ENCODE assay signal across 28 cellular contexts in the genomic region with DNA sequence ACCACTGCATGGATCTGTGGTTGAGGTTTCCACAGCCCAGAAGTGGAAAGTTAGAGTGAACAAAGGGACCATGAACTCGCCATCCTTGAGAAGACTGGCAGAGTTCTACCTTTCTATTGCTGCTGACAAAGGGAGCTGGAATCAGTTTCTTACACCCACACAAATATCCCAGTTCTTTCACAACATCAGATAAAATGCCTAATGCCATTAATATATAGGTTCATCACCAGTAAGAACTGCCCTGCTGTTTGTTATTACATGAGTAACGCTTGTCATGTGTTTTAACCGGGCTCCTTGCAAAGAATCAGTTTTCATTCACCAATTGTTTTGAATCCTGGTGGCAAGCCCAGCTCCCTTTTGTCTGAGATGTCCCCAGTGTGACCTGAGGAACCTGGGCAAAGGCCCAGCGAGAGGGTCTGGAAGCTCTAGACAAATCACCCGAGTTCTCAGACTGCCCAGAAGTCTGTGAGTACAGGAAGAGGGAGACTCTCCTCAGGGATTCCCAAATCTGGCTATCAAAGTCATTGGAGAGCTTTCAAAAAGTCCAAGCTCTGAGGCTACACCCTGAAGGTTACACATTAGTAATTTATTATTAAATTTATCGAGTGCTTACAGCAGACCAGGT. TPM values are rescaled to one million over a fixed set of nuclear protein-coding genes. Genes with fewer than 3 reads are reported as not detected.
DNase-seq lines count a peak whose midpoint lies in the region; ATAC-seq, FAIRE-seq and TF ChIP-seq lines count a peak whose summit lies in the region.
"Had no signal": no experiment of that assay in that cellular context is flagged by ENCODE, and none has a peak within 500 bp of the region (broad histone marks: within the 10 kb centered on the region; RNA-seq: fewer than 3 reads in every experiment).

No MANE protein-coding gene starts in this region.

- H3K4me1 ChIP-seq in GM23248 (ENCODE audit: insufficient read depth) (peaks cover 15% of the 10 kb centered on the region), astrocyte (ENCODE audit: insufficient read depth, low read length) (peaks cover 1% of the 10 kb centered on the region), left ventricle myocardium inferior (peaks cover 21% of the 10 kb centered on the region), parathyroid adenoma (peaks cover 34% of the 10 kb centered on the region)
- H3K4me1 ChIP-seq: SJCRH30 had no signal

- H3K79me2 ChIP-seq in GM23248 (ENCODE audit: insufficient read depth), result no peaks in the 10 kb centered on the region
- H3K79me2 ChIP-seq in astrocyte (ENCODE audit: insufficient read depth, low read length), result no peaks in the 10 kb centered on the region
- H3K79me2 ChIP-seq in parathyroid adenoma, result no peaks in the 10 kb centered on the region

- H2AFZ ChIP-seq in GM23248, result peak overlapping the region; percentile 30; the same call in 1 of the 2 replicates
- no peak overlapping the region for H2AFZ ChIP-seq in astrocyte (ENCODE audit: low read depth, low read length)
- H2AFZ ChIP-seq in parathyroid adenoma, result peak overlapping the region; percentile 82

- no peaks in the 10 kb centered on the region for H3K9me3 Mint-ChIP-seq in astrocyte (ENCODE audit: unreplicated experiment)
- H3K9me3 Mint-ChIP-seq in natural killer cell treated with Interleukin-12 subunit alpha and Interleukin-12 subunit beta and Interleukin-15 and Interleukin-18, amount 100 ng/mL, for 72 hours, result no peaks in the 10 kb centered on the region
- H3K9me3 Mint-ChIP-seq: activated naive CD4-positive, alpha-beta T cell treated with anti-CD3 and anti-CD28 coated beads, Interleukin-2, amount 50 U/mL, for 24 hours; HFFc6; nephron progenitor cell; T-cell had no signal

- H3K27me3 ChIP-seq in GM23248 (replicated peaks; ENCODE audit: insufficient read depth) (no peaks in the 10 kb centered on the region), astrocyte (ENCODE audit: insufficient read depth, low read length) (peaks cover 4% of the 10 kb centered on the region), left ventricle myocardium inferior (ENCODE audit: low read depth) (no peaks in the 10 kb centered on the region), parathyroid adenoma (ENCODE audit: control insufficient read depth, insufficient read depth, low read length) (no peaks in the 10 kb centered on the region)
- H3K27me3 ChIP-seq: cardiac muscle cell, esophagus muscularis mucosa, gastroesophageal sphincter, left lung, sigmoid colon, SJCRH30, thyroid gland had no signal

- H3K4me1 Mint-ChIP-seq in astrocyte (ENCODE audit: low read depth, unreplicated experiment), result peaks cover 2% of the 10 kb centered on the region
- peaks cover 8% of the 10 kb centered on the region in 2 donors for H3K4me1 Mint-ChIP-seq in natural killer cell treated with Interleukin-12 subunit alpha and Interleukin-12 subunit beta and Interleukin-15 and Interleukin-18, amount 100 ng/mL, for 72 hours (ENCODE audit: low read depth in 2 of 2)

- no peaks in the 10 kb centered on the region for H3K9me2 ChIP-seq in GM23248 (ENCODE audit: insufficient read depth)

- H3K4me3 Mint-ChIP-seq in astrocyte (ENCODE audit: unreplicated experiment), result no peak overlapping the region
- H3K4me3 Mint-ChIP-seq in natural killer cell treated with Interleukin-12 subunit alpha and Interleukin-12 subunit beta and Interleukin-15 and Interleukin-18, amount 100 ng/mL, for 72 hours, result no peak overlapping the region
- H3K4me3 Mint-ChIP-seq: activated naive CD4-positive, alpha-beta T cell treated with anti-CD3 and anti-CD28 coated beads, Interleukin-2, amount 50 U/mL, for 24 hours; HFFc6; nephron progenitor cell had no signal

- ATAC-seq in GM18867 (IDR thresholded peaks at IDR 0.05; ENCODE audit: unreplicated experiment) (no peak), HG03521 (IDR thresholded peaks at IDR 0.05; ENCODE audit: unreplicated experiment) (no peak)
- ATAC-seq in natural killer cell treated with Interleukin-12 subunit alpha and Interleukin-12 subunit beta and Interleukin-15 and Interleukin-18, amount 100 ng/mL, for 72 hours, result no peak
- ATAC-seq: stimulated activated naive CD8-positive, alpha-beta T cell treated with anti-CD3 and anti-CD28 coated beads, Interleukin-15, Interleukin-2, amounts not matched to agents 100 U/mL and 50 U/mL, for 24 hours had no signal

- H3K9ac ChIP-seq in GM23248 (peak overlapping the region; percentile 39), astrocyte (ENCODE audit: low read length) (no peak overlapping the region), parathyroid adenoma (no peak overlapping the region)

- H3K36me3 ChIP-seq in GM23248 (ENCODE audit: low read depth) (no peaks in the 10 kb centered on the region), astrocyte (ENCODE audit: insufficient read depth, low read length) (no peaks in the 10 kb centered on the region), left ventricle myocardium inferior (no peaks in the 10 kb centered on the region), parathyroid adenoma (ENCODE audit: control insufficient read depth, insufficient read depth, low read length) (no peaks in the 10 kb centered on the region)
- H3K36me3 ChIP-seq: cardiac muscle cell, esophagus muscularis mucosa, gastroesophageal sphincter, left lung, sigmoid colon, SJCRH30, thyroid gland had no signal

- H3K36me3 Mint-ChIP-seq in astrocyte (ENCODE audit: low read depth, unreplicated experiment), result no peaks in the 10 kb centered on the region
- H3K36me3 Mint-ChIP-seq in natural killer cell treated with Interleukin-12 subunit alpha and Interleukin-12 subunit beta and Interleukin-15 and Interleukin-18, amount 100 ng/mL, for 72 hours, result no peaks in the 10 kb centered on the region
- H3K36me3 Mint-ChIP-seq: T-cell had no signal

- DNase-seq in GM23248, result peak; percentile 74
- peak; percentile 52 for DNase-seq in astrocyte (ENCODE audit: low read depth)
- DNase-seq in left ventricle myocardium inferior, result no peak
- no peak for DNase-seq in natural killer cell treated with Interleukin-12 subunit alpha and Interleukin-12 subunit beta and Interleukin-15 and Interleukin-18, amount 100 ng/mL, for 72 hours (ENCODE audit: low spot score)
- no peak for DNase-seq in NCI-H1105 (lab: John Stamatoyannopoulos, UW)
- DNase-seq: activated CD4-positive, alpha-beta T cell treated with anti-CD3 and anti-CD28 coated beads, Interleukin-2, amount 50 U/mL, for 48 hours; activated CD8-positive, alpha-beta memory T cell treated with anti-CD3 and anti-CD28 coated beads, Interleukin-2, amount 50 U/mL, for 4 hours; cortex of kidney; GOT3; HFFc6; Kasumi-1; left lung; NCI-H187; NCI-H526; nephron progenitor cell; sigmoid colon; SJCRH30; stimulated activated naive CD8-positive, alpha-beta T cell treated with anti-CD3 and anti-CD28 coated beads, Interleukin-15, Interleukin-2, amounts not matched to agents 100 U/mL and 50 U/mL, for 24 hours; T-cell; thyroid gland had no signal

- in situ Hi-C loops in GM23248 (cut with MboI), result loop anchor here (10.0 kb wide), 1 partner anchor 205 kb away; no protein-coding TSS in a partner anchor

- WGBS in GM23248 (ENCODE audit: low coverage in 1 of 2, low lambda C conversion rate in 2 of 2, missing lambda C conversion rate in 2 of 2), 2 experiments, result 25 to 32% methylated on average over 6 of the region's 6 CpGs

- TF ChIP-seq CTCF in astrocyte (IDR thresholded peaks at IDR 0.05; ENCODE audit: insufficient read depth, low read depth, low read length) (no peak), left ventricle myocardium inferior (IDR thresholded peaks at IDR 0.05; ENCODE audit: borderline replicate concordance) (no peak), parathyroid adenoma (IDR thresholded peaks at IDR 0.05) (no peak)

- H3K9me3 ChIP-seq in GM23248 (ENCODE audit: low read depth) (no peaks in the 10 kb centered on the region), astrocyte (ENCODE audit: insufficient read depth, low read depth, low read length) (no peaks in the 10 kb centered on the region), left ventricle myocardium inferior (replicated peaks) (no peaks in the 10 kb centered on the region), parathyroid adenoma (ENCODE audit: control insufficient read depth, low read length) (no peaks in the 10 kb centered on the region)
- H3K9me3 ChIP-seq: esophagus muscularis mucosa, gastroesophageal sphincter, left lung, sigmoid colon, SJCRH30, thyroid gland had no signal

- H3K4me2 ChIP-seq in GM23248 (ENCODE audit: unreplicated experiment), result peak overlapping the region; percentile 68
- H3K4me2 ChIP-seq in astrocyte (ENCODE audit: low read length), result no peak overlapping the region
- H3K4me2 ChIP-seq in parathyroid adenoma (ENCODE audit: low read length), result no peak overlapping the region

- no peak overlapping the region for H3K27ac Mint-ChIP-seq in astrocyte (ENCODE audit: unreplicated experiment)
- no peak overlapping the region for H3K27ac Mint-ChIP-seq in natural killer cell treated with Interleukin-12 subunit alpha and Interleukin-12 subunit beta and Interleukin-15 and Interleukin-18, amount 100 ng/mL, for 72 hours
- H3K27ac Mint-ChIP-seq: HFFc6, nephron progenitor cell, T-cell had no signal

- intact Hi-C loops in left ventricle myocardium inferior (cut with micrococcal nuclease), result loop anchor here (10.0 kb wide), 1 partner anchor 285 kb away; no protein-coding TSS in a partner anchor

- H3K4me3 ChIP-seq in GM23248 (0 out of 2 replicates have a peak overlapping the region, but pooled peaks have one; percentile 22), astrocyte (ENCODE audit: insufficient read depth, low read depth, low read length) (no peak overlapping the region), left ventricle myocardium inferior (no peak overlapping the region), parathyroid adenoma (ENCODE audit: low read depth, low read length) (peak overlapping the region; percentile 1)
- H3K4me3 ChIP-seq: cardiac muscle cell, esophagus muscularis mucosa, gastroesophageal sphincter, left lung, sigmoid colon, SJCRH30, thyroid gland had no signal

- H3K27ac ChIP-seq in GM23248, result peak overlapping the region; percentile 48
- no peak overlapping the region for H3K27ac ChIP-seq in astrocyte (ENCODE audit: low read depth, low read length)
- peak overlapping the region; percentile 67 for H3K27ac ChIP-seq in left ventricle myocardium inferior (replicated peaks)
- peak overlapping the region; percentile 78 for H3K27ac ChIP-seq in parathyroid adenoma
- H3K27ac ChIP-seq: cardiac muscle cell, sigmoid colon, SJCRH30, thyroid gland had no signal

- FAIRE-seq in astrocyte (lab: Jason Lieb, UNC), result no peak
- FAIRE-seq: RCC 7860 had no signal

- H3F3A ChIP-seq in GM23248 (ENCODE audit: insufficient read depth), result no peaks in the 10 kb centered on the region

- H4K20me1 ChIP-seq in GM23248 (ENCODE audit: insufficient read depth) (no peaks in the 10 kb centered on the region), astrocyte (ENCODE audit: insufficient read depth, low read length) (no peaks in the 10 kb centered on the region)

- H3K27me3 Mint-ChIP-seq in astrocyte (ENCODE audit: low read depth, unreplicated experiment), result peaks cover 11% of the 10 kb centered on the region
- H3K27me3 Mint-ChIP-seq in natural killer cell treated with Interleukin-12 subunit alpha and Interleukin-12 subunit beta and Interleukin-15 and Interleukin-18, amount 100 ng/mL, for 72 hours, result peaks cover 0 to 4% of the 10 kb centered on the region in 2 donors
- H3K27me3 Mint-ChIP-seq: activated naive CD4-positive, alpha-beta T cell treated with anti-CD3 and anti-CD28 coated beads, Interleukin-2, amount 50 U/mL, for 24 hours; T-cell had no signal

RNA-seq across cellular contexts. Expression of gene CD164, which starts 7.5 kb away (rescaled TPM):
- total RNA-seq in GM23248 (2014; rRNA removed; shearing (Covaris generic)), result 302 and 315 TPM in 2 replicates
- 437 and 441 TPM in 2 replicates for polyA plus RNA-seq in GM23248 (2016; fragmentation: Nextera tagmentation; extraction: Ambion mirVana)
- total RNA-seq in astrocyte, result 345 and 359 TPM in 2 replicates
- 93.3 TPM for total RNA-seq in left ventricle myocardium inferior
- total RNA-seq in natural killer cell treated with Interleukin-12 subunit alpha and Interleukin-12 subunit beta and Interleukin-15 and Interleukin-18, amount 100 ng/mL, for 72 hours, result 100 to 1,000 TPM; 165 to 300 TPM

RNA-seq across cellular contexts. Expression of gene PPIL6, which starts 50.7 kb away (rescaled TPM):
- 3.5 and 3.7 TPM in 2 replicates for total RNA-seq in GM23248 (2014; rRNA removed; shearing (Covaris generic))
- polyA plus RNA-seq in GM23248 (2016; fragmentation: Nextera tagmentation; extraction: Ambion mirVana), result 2.8 and 3.5 TPM in 2 replicates
- total RNA-seq in astrocyte (1.6 and 1.7 TPM in 2 replicates), left ventricle myocardium inferior (3.9 TPM)
- not detected for total RNA-seq in natural killer cell treated with Interleukin-12 subunit alpha and Interleukin-12 subunit beta and Interleukin-15 and Interleukin-18, amount 100 ng/mL, for 72 hours

RNA-seq across cellular contexts. Expression of gene SMPD2, which starts 50.8 kb away (rescaled TPM):
- total RNA-seq in GM23248 (2014; rRNA removed; shearing (Covaris generic)), result 6.4 and 14.2 TPM in 2 replicates
- polyA plus RNA-seq in GM23248 (2016; fragmentation: Nextera tagmentation; extraction: Ambion mirVana), result 4.5 and 6.8 TPM in 2 replicates
- total RNA-seq in astrocyte (4.9 and 6.2 TPM in 2 replicates), left ventricle myocardium inferior (3.5 TPM)
- 10 to 100 TPM; 10.3 to 11.4 TPM for total RNA-seq in natural killer cell treated with Interleukin-12 subunit alpha and Interleukin-12 subunit beta and Interleukin-15 and Interleukin-18, amount 100 ng/mL, for 72 hours

Comparison
In these comparisons a context has a peak if more than half of its experiments do, and no peak if none do; other contexts are left out.
1. DNase-seq: peak in GM23248 (single experiment) and astrocyte (single experiment); none in left ventricle myocardium inferior (single experiment), natural killer cell treated with Interleukin-12 subunit alpha and Interleukin-12 subunit beta and Interleukin-15 and Interleukin-18, amount 100 ng/mL, for 72 hours (single experiment) and NCI-H1105 (single experiment).
2. H3K4me3 ChIP-seq: peak in GM23248 (single experiment) and parathyroid adenoma (single experiment); none in astrocyte (single experiment) and left ventricle myocardium inferior (single experiment).